1 cellular context compared by ENCODE assay signal in genomic region chr7:127651556-127652332, GRCh38.
TF ChIP-seq lines count a peak whose summit lies in the region.

Gene SND1 (plus strand): TSS chr7:127652194. CDS start chr7:127652374, 180 bp downstream.

TF ChIP-seq in A549, 52 proteins besides CTCF, POLR2A, EP300 and RAD21 (continued from another document):
- peak; percentile 53; the same call in 1 of the 3 replicates for TF ChIP-seq BCL3 (IDR thresholded peaks at IDR 0.05)
- TF ChIP-seq PHF8 (IDR thresholded peaks at IDR 0.05; ENCODE audit: borderline replicate concordance, low read depth): peak; percentile 79
- TF ChIP-seq NPAS2 (CRISPR knock-in tag; IDR thresholded peaks at IDR 0.05; ENCODE audit: borderline replicate concordance): no peak
- peak; percentile 74 to 84 for TF ChIP-seq JUN (IDR thresholded peaks at IDR 0.05)
